8 cellular contexts compared by ENCODE assay signal in genomic region chr11:63478896-63479295, GRCh38. TPM values are rescaled to one million over a fixed set of nuclear protein-coding genes. Genes with fewer than 3 reads are reported as not detected.
DNase-seq lines count a peak whose midpoint lies in the region; ATAC-seq and TF ChIP-seq lines count a peak whose summit lies in the region.

No MANE protein-coding gene starts in this region.

- peak overlapping the region; percentile 93 for H2AFZ ChIP-seq in osteoblast (ENCODE audit: low read length)

- H3K4me1 ChIP-seq in foreskin keratinocyte: peaks cover 6% of the 10 kb centered on the region
- H3K4me1 ChIP-seq in osteoblast (ENCODE audit: insufficient read depth, low read length): no peaks in the 10 kb centered on the region
- H3K4me1 ChIP-seq in upper lobe of right lung: no peaks in the 10 kb centered on the region

- H3K9me3 ChIP-seq in MG63 (peaks cover 14% of the 10 kb centered on the region), osteoblast (ENCODE audit: low read depth, low read length) (no peaks in the 10 kb centered on the region), upper lobe of right lung (no peaks in the 10 kb centered on the region)

- peak; percentile 93 for TF ChIP-seq CTCF in foreskin keratinocyte (conservative IDR thresholded peaks at IDR 0.05)
- peak; percentile 95 for TF ChIP-seq CTCF in osteoblast (IDR thresholded peaks at IDR 0.05; ENCODE audit: extremely low read depth, low read depth, low read length)
- peak; percentile 90 for TF ChIP-seq CTCF in upper lobe of right lung (IDR thresholded peaks at IDR 0.05)

- peak overlapping the region; percentile 71 for H3K4me2 ChIP-seq in osteoblast (ENCODE audit: insufficient read depth, low read length)

- H4K20me1 ChIP-seq in osteoblast (ENCODE audit: insufficient read depth, low read length): no peaks in the 10 kb centered on the region

- intact Hi-C loops in upper lobe of right lung (cut with DNase I): loop anchor here (10.0 kb wide), 1 partner anchor 156 kb away; no protein-coding TSS in a partner anchor

- H3K27ac ChIP-seq in foreskin keratinocyte (no peak overlapping the region), osteoblast (ENCODE audit: low read depth, low read length) (no peak overlapping the region), upper lobe of right lung (no peak overlapping the region)

- H3K79me2 ChIP-seq in osteoblast (ENCODE audit: insufficient read depth, low read length): no peaks in the 10 kb centered on the region

- peak; percentile 29 for ATAC-seq in foreskin keratinocyte
- ATAC-seq in upper lobe of right lung: peak; percentile 99
- ATAC-seq in GM18520 (IDR thresholded peaks at IDR 0.05; ENCODE audit: unreplicated experiment): no peak

- H3K4me3 ChIP-seq in MG63 (no peak overlapping the region), osteoblast (ENCODE audit: insufficient read depth, low read length) (peak overlapping the region; percentile 35), upper lobe of right lung (no peak overlapping the region)

- H3K27me3 ChIP-seq in MG63 (peaks cover 4% of the 10 kb centered on the region; the same call in 1 of the 2 replicates), foreskin keratinocyte (peaks cover 4% of the 10 kb centered on the region), osteoblast (ENCODE audit: insufficient read depth, low read length) (no peaks in the 10 kb centered on the region), upper lobe of right lung (no peaks in the 10 kb centered on the region)

- DNase-seq in Daoy (ENCODE audit: low read depth): peak; percentile 58
- peak; percentile 42 for DNase-seq in MG63
- peak; percentile 73 for DNase-seq in RPMI7951 (ENCODE audit: low read depth)
- DNase-seq in activated T-helper 9 cell treated with anti-CD3 and anti-CD28 coated beads, Interleukin-2, amount 50 U/mL, for 16 hours (ENCODE audit: low read depth): peak; percentile 8
- DNase-seq in foreskin keratinocyte: peak; percentile 23 to 46
- DNase-seq in osteoblast (ENCODE audit: insufficient read length, low spot score, missing footprints): peak; percentile 67
- no peak for DNase-seq in upper lobe of right lung

- H3K36me3 ChIP-seq in MG63 (no peaks in the 10 kb centered on the region), osteoblast (ENCODE audit: insufficient read depth, low read length) (no peaks in the 10 kb centered on the region), upper lobe of right lung (no peaks in the 10 kb centered on the region)

RNA-seq across cellular contexts. Expression of gene PLAAT5, which starts 12.1 kb away (rescaled TPM):
- total RNA-seq in Daoy (2014; rRNA removed; shearing (Covaris generic)): not detected in 2 replicates
- not detected in 2 replicates for total RNA-seq in MG63 (2014; rRNA removed; shearing (Covaris generic); ENCODE audit: low replicate concordance)
- not detected in 2 replicates for total RNA-seq in RPMI7951 (2014; rRNA removed; shearing (Covaris generic))
- total RNA-seq in foreskin keratinocyte (not detected in 2 replicates), osteoblast (not detected in 2 replicates), upper lobe of right lung (3.6 TPM)
- not detected in 2 replicates for polyA plus RNA-seq in foreskin keratinocyte

RNA-seq across cellular contexts. Expression of gene LGALS12, which starts 27.0 kb away (rescaled TPM):
- total RNA-seq in Daoy (2014; rRNA removed; shearing (Covaris generic)): not detected in 2 replicates
- 1.5 and 2.0 TPM in 2 replicates for total RNA-seq in MG63 (2014; rRNA removed; shearing (Covaris generic); ENCODE audit: low replicate concordance)
- total RNA-seq in RPMI7951 (2014; rRNA removed; shearing (Covaris generic)): 0.12 TPM in 1 of 2 replicates, not detected in the other
- total RNA-seq in foreskin keratinocyte: not detected in 2 replicates
- not detected in 2 replicates for polyA plus RNA-seq in foreskin keratinocyte
- under 0.01 TPM in 1 of 2 replicates, not detected in the other for total RNA-seq in osteoblast
- total RNA-seq in upper lobe of right lung: 0.49 TPM

RNA-seq across cellular contexts. Expression of gene PLAAT4, which starts 57.7 kb away (rescaled TPM):
- total RNA-seq in Daoy (2014; rRNA removed; shearing (Covaris generic)): 18.3 and 29.6 TPM in 2 replicates
- 33.9 and 56.1 TPM in 2 replicates for total RNA-seq in MG63 (2014; rRNA removed; shearing (Covaris generic); ENCODE audit: low replicate concordance)
- 22.1 and 36.3 TPM in 2 replicates for total RNA-seq in RPMI7951 (2014; rRNA removed; shearing (Covaris generic))
- total RNA-seq in foreskin keratinocyte: 2.6 and 3.9 TPM in 2 replicates
- 3.8 and 4.0 TPM in 2 replicates for polyA plus RNA-seq in foreskin keratinocyte
- total RNA-seq in osteoblast: 18.9 and 26.1 TPM in 2 replicates
- 185 TPM for total RNA-seq in upper lobe of right lung
